ENCODE assay signal across 14 cellular contexts in the genomic region with DNA sequence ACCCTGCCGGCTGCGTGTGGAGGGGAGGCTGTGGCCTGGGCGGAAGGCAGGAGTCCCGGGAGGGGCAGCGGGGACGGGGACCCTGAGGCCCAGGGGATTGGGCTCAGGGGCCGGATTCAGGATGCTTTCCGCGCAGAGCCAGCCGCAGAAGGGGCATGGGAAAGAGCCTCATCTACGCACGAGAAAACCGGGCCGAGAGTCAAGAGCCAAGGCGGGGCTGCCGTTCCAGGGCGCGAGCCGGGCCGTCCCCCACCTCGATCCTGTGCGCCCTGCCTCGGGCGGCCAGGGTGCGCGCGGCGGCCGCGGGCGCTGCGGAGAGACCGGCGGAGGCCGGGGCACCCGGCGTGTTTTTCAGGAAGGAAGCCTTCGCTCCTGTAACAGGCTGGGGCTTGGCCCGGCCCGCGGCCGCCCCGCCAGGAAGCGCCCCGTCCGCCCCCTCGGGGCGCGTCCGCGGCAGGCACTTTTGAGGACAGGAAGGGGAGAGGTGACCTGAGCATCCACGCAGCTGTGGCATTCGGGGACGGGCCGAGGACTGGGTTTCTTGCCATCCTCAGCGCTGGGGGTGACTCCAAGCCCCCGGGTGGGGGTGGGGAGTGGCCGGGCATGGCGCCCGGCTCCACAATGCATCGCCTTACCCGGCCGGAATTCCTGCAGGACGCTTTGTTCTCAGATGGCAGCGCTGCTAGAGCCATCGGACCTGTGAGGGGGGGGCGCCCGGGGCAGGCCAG.
DNase-seq lines count a peak whose midpoint lies in the region; ATAC-seq, FAIRE-seq and TF ChIP-seq lines count a peak whose summit lies in the region.
"Had no signal": no experiment of that assay in that cellular context is flagged by ENCODE, and none has a peak within 500 bp of the region (broad histone marks: within the 10 kb centered on the region; RNA-seq: fewer than 3 reads in every experiment).

No MANE protein-coding gene starts in this region.

- H2BK5ac ChIP-seq in H9 (ENCODE audit: insufficient read length, low read length), result no peak overlapping the region

- H3K23ac ChIP-seq in H9 (ENCODE audit: insufficient read length, low read depth, low read length), result no peak overlapping the region

- intact Hi-C loops in CD4-positive, alpha-beta T cell (cut with DNase I, micrococcal nuclease), result no loop called here

- H4K91ac ChIP-seq in H9 (ENCODE audit: insufficient read length, low read depth, low read length), result no peak overlapping the region

- H3K79me1 ChIP-seq in H9 (ENCODE audit: insufficient read depth, low read depth, low read length, poor library complexity, severe bottlenecking), result no peaks in the 10 kb centered on the region

- H3K9ac ChIP-seq in H9 (ENCODE audit: extremely low read depth, insufficient read length, low read length) (no peak overlapping the region), astrocyte (ENCODE audit: low read length) (no peak overlapping the region), iPS-20b (ENCODE audit: low read depth, low read length) (peak overlapping the region; percentile 41; the same call in 1 of the 2 replicates)

- H3K27me3 Mint-ChIP-seq in H9 (ENCODE audit: low read depth) (peaks cover 29% of the 10 kb centered on the region), astrocyte (ENCODE audit: low read depth, unreplicated experiment) (peaks cover 23% of the 10 kb centered on the region)
- peaks cover 66 to 71% of the 10 kb centered on the region in 2 donors for H3K27me3 Mint-ChIP-seq in effector memory CD8-positive, alpha-beta T cell
- peaks cover 82% of the 10 kb centered on the region for H3K27me3 Mint-ChIP-seq in CD4-positive, alpha-beta T cell

- H3K14ac ChIP-seq in H9 (ENCODE audit: insufficient read depth, low read length), result peak overlapping the region; percentile 55

- no peak for ATAC-seq in effector memory CD8-positive, alpha-beta T cell (replicated peaks)
- ATAC-seq in CD4-positive, alpha-beta T cell (ENCODE audit: poor library complexity), result no peak

- CTCF ChIA-PET in CD4-positive, alpha-beta T cell (lab: Charles Lee), result no interaction called here

- H2BK12ac ChIP-seq in H9 (ENCODE audit: insufficient read length, low read depth, low read length), result no peak overlapping the region

- H3K4me3 Mint-ChIP-seq in H9 (no peak overlapping the region), astrocyte (ENCODE audit: unreplicated experiment) (no peak overlapping the region)
- no peak overlapping the region for H3K4me3 Mint-ChIP-seq in effector memory CD8-positive, alpha-beta T cell
- no peak overlapping the region for H3K4me3 Mint-ChIP-seq in CD4-positive, alpha-beta T cell
- H3K4me3 Mint-ChIP-seq: activated CD4-positive, alpha-beta T cell treated with anti-CD3 and anti-CD28 coated beads, Interleukin-2, amount 10 ng/mL, durations not matched to agents 7 days and 5 days had no signal

- H2AFZ ChIP-seq in H9 (ENCODE audit: low read length) (no peak overlapping the region), astrocyte (ENCODE audit: low read depth, low read length) (peak overlapping the region; percentile 47)

- H2BK15ac ChIP-seq in H9 (ENCODE audit: low read depth, low read length), result no peak overlapping the region

- H3K27ac ChIP-seq in H9 (ENCODE audit: insufficient read length, low read depth, low read length), result no peak overlapping the region
- H3K27ac ChIP-seq in astrocyte (ENCODE audit: low read depth, low read length), result no peak overlapping the region
- H3K27ac ChIP-seq in iPS-20b (ENCODE audit: low read length), result no peak overlapping the region
- H3K27ac ChIP-seq in CD4-positive, alpha-beta T cell (ENCODE audit: low read depth, low read length), result no peak overlapping the region

- H2BK120ac ChIP-seq in H9 (ENCODE audit: low read depth, low read length, poor library complexity, severe bottlenecking), result no peak overlapping the region

- H3K79me2 ChIP-seq in H9 (ENCODE audit: insufficient read depth, low read length) (no peaks in the 10 kb centered on the region; the same call in 1 of the 2 replicates), astrocyte (ENCODE audit: insufficient read depth, low read length) (no peaks in the 10 kb centered on the region)

- peak overlapping the region; percentile 56 for H3K18ac ChIP-seq in H9 (ENCODE audit: insufficient read length, low read depth, low read length)

- POLR2A ChIA-PET in CD4-positive, alpha-beta T cell (lab: Charles Lee), result no interaction called here

- H3K36me3 ChIP-seq in astrocyte (ENCODE audit: insufficient read depth, low read length) (no peaks in the 10 kb centered on the region), iPS-20b (ENCODE audit: insufficient read depth, low read depth, low read length) (no peaks in the 10 kb centered on the region)

- no peak overlapping the region for H2AK5ac ChIP-seq in H9 (ENCODE audit: insufficient read length, low read length)

- no peaks in the 10 kb centered on the region for H3K23me2 ChIP-seq in H9 (ENCODE audit: insufficient read length, low read depth, low read length, poor library complexity, severe bottlenecking)

- no peaks in the 10 kb centered on the region for H3K9me3 ChIP-seq in H9 (ENCODE audit: control insufficient read depth, low read depth, low read length)
- no peaks in the 10 kb centered on the region for H3K9me3 ChIP-seq in astrocyte (ENCODE audit: insufficient read depth, low read depth, low read length)
- no peaks in the 10 kb centered on the region for H3K9me3 ChIP-seq in iPS-20b (ENCODE audit: insufficient read depth, low read depth, low read length)
- no peaks in the 10 kb centered on the region for H3K9me3 ChIP-seq in CD4-positive, alpha-beta T cell (ENCODE audit: control insufficient read depth, low read length)

- FAIRE-seq in astrocyte (lab: Jason Lieb, UNC), result no peak

- H3K27ac Mint-ChIP-seq in H9, result no peak overlapping the region
- H3K27ac Mint-ChIP-seq in astrocyte (ENCODE audit: unreplicated experiment), result no peak overlapping the region
- no peak overlapping the region for H3K27ac Mint-ChIP-seq in effector memory CD8-positive, alpha-beta T cell
- no peak overlapping the region for H3K27ac Mint-ChIP-seq in CD4-positive, alpha-beta T cell
- H3K27ac Mint-ChIP-seq: activated CD4-positive, alpha-beta T cell treated with anti-CD3 and anti-CD28 coated beads, Interleukin-2, amount 10 ng/mL, durations not matched to agents 7 days and 5 days had no signal

- no peaks in the 10 kb centered on the region; the same call in 1 of the 2 replicates for H3K4me1 ChIP-seq in H9 (ENCODE audit: insufficient read depth, low read length)
- peaks cover 10% of the 10 kb centered on the region for H3K4me1 ChIP-seq in astrocyte (ENCODE audit: insufficient read depth, low read length)
- peaks cover 3% of the 10 kb centered on the region; the same call in 1 of the 2 replicates for H3K4me1 ChIP-seq in iPS-20b (ENCODE audit: insufficient read depth, low read length)

- H3K4me2 ChIP-seq in H9 (ENCODE audit: insufficient read depth, insufficient read length, low read length) (peak overlapping the region; percentile 39), astrocyte (ENCODE audit: low read length) (peak overlapping the region; percentile 51)

- H3K4me1 Mint-ChIP-seq in H9 (peaks cover 9 to 13% of the 10 kb centered on the region in 2 experiments), astrocyte (ENCODE audit: low read depth, unreplicated experiment) (peaks cover 5% of the 10 kb centered on the region)
- peaks cover 4 to 6% of the 10 kb centered on the region in 2 donors for H3K4me1 Mint-ChIP-seq in effector memory CD8-positive, alpha-beta T cell (ENCODE audit: low read depth in 2 of 2)
- peaks cover 13% of the 10 kb centered on the region for H3K4me1 Mint-ChIP-seq in CD4-positive, alpha-beta T cell (ENCODE audit: low read depth)

- TF ChIP-seq CTCF in H9 (conservative IDR thresholded peaks at IDR 0.05) (no peak), astrocyte (IDR thresholded peaks at IDR 0.05; ENCODE audit: insufficient read depth, low read depth, low read length) (no peak), retinal pigment epithelial cell (conservative IDR thresholded peaks at IDR 0.05; ENCODE audit: low read depth, low read length) (no peak)
- TF ChIP-seq CTCF in CD4-positive, alpha-beta T cell (IDR thresholded peaks at IDR 0.05), result no peak

- no peak overlapping the region for H3T11ph ChIP-seq in H9 (ENCODE audit: low read length)

- no peak overlapping the region for H4K8ac ChIP-seq in H9 (replicated peaks; ENCODE audit: insufficient read length, low read depth, low read length)

- H3K4ac ChIP-seq in H9 (ENCODE audit: low read depth, low read length), result no peak overlapping the region

- H4K20me1 ChIP-seq in H9 (ENCODE audit: control insufficient read depth, insufficient read depth, insufficient read length) (no peaks in the 10 kb centered on the region), astrocyte (ENCODE audit: insufficient read depth, low read length) (no peaks in the 10 kb centered on the region)

- no peak overlapping the region for H3K4me3 ChIP-seq in astrocyte (ENCODE audit: insufficient read depth, low read depth, low read length)
- peak overlapping the region; percentile 63; the same call in 1 of the 2 replicates for H3K4me3 ChIP-seq in iPS-20b (ENCODE audit: low read length)
- peak overlapping the region; percentile 15 for H3K4me3 ChIP-seq in retinal pigment epithelial cell (ENCODE audit: low read length)

- H2BK20ac ChIP-seq in H9 (ENCODE audit: low read depth, low read length, poor library complexity, severe bottlenecking), result no peak overlapping the region

- DNase-seq in H9, result no peak
- no peak for DNase-seq in astrocyte (ENCODE audit: low read depth)
- DNase-seq in retinal pigment epithelial cell (ENCODE audit: low read depth), result no peak
- no peak for DNase-seq in stimulated activated CD4-positive, alpha-beta T cell treated with anti-CD3 and anti-CD28 coated beads, Interleukin-1b, Interleukin-23, amount 100 ng/mL, for 48 hours
- DNase-seq in GM03348 (ENCODE audit: low spot score), result no peak
- DNase-seq in effector memory CD8-positive, alpha-beta T cell, result no peak
- no peak for DNase-seq in CD4-positive, alpha-beta T cell
- DNase-seq: activated CD4-positive, alpha-beta T cell treated with anti-CD3 and anti-CD28 coated beads, Interleukin-2, amount 10 ng/mL, durations not matched to agents 7 days and 5 days; DMS153; erythroblast; NCI-H2227 treated with DMSO at 0.1 percent for 48 hours; stimulated activated CD4-positive, alpha-beta T cell treated with anti-CD3 and anti-CD28 coated beads, Interleukin-2, amount 100 ng/mL, for 24 hours; substantia nigra had no signal

- H4K5ac ChIP-seq in H9 (ENCODE audit: insufficient read length, low read depth, low read length), result no peak overlapping the region

- no peaks in the 10 kb centered on the region for H3K36me3 Mint-ChIP-seq in H9 (ENCODE audit: insufficient read depth in 1 of 3, low read depth in 3 of 3)
- H3K36me3 Mint-ChIP-seq in astrocyte (ENCODE audit: low read depth, unreplicated experiment), result no peaks in the 10 kb centered on the region
- H3K36me3 Mint-ChIP-seq in effector memory CD8-positive, alpha-beta T cell (ENCODE audit: insufficient read depth), result no peaks in the 10 kb centered on the region
- H3K36me3 Mint-ChIP-seq in CD4-positive, alpha-beta T cell (ENCODE audit: low read depth), result no peaks in the 10 kb centered on the region

- no peak overlapping the region for H3K56ac ChIP-seq in H9 (ENCODE audit: insufficient read length, low read depth, low read length)

- no CpG with 5 or more reads among the region's 68 CpGs for WGBS in H9 (ENCODE audit: extremely low coverage, insufficient read length, low lambda C conversion rate)

- H3K27me3 ChIP-seq in H9 (ENCODE audit: insufficient read depth, low read length) (no peaks in the 10 kb centered on the region; the same call in 1 of the 2 replicates), astrocyte (ENCODE audit: insufficient read depth, low read length) (peaks cover 7% of the 10 kb centered on the region), iPS-20b (ENCODE audit: insufficient read depth, low read length) (peaks cover 33% of the 10 kb centered on the region)
- H3K27me3 ChIP-seq in CD4-positive, alpha-beta T cell (ENCODE audit: control insufficient read depth, insufficient read depth, low read length), result peaks cover 55% of the 10 kb centered on the region

- no peaks in the 10 kb centered on the region; a peak in 2 of 5 replicates for H3K9me3 Mint-ChIP-seq in H9
- no peaks in the 10 kb centered on the region for H3K9me3 Mint-ChIP-seq in astrocyte (ENCODE audit: unreplicated experiment)
- H3K9me3 Mint-ChIP-seq in effector memory CD8-positive, alpha-beta T cell, result no peaks in the 10 kb centered on the region
- no peaks in the 10 kb centered on the region for H3K9me3 Mint-ChIP-seq in CD4-positive, alpha-beta T cell
- H3K9me3 Mint-ChIP-seq: activated CD4-positive, alpha-beta T cell treated with anti-CD3 and anti-CD28 coated beads, Interleukin-2, amount 10 ng/mL, durations not matched to agents 7 days and 5 days had no signal
